13 cellular contexts compared by ENCODE assay signal in the genomic region with DNA sequence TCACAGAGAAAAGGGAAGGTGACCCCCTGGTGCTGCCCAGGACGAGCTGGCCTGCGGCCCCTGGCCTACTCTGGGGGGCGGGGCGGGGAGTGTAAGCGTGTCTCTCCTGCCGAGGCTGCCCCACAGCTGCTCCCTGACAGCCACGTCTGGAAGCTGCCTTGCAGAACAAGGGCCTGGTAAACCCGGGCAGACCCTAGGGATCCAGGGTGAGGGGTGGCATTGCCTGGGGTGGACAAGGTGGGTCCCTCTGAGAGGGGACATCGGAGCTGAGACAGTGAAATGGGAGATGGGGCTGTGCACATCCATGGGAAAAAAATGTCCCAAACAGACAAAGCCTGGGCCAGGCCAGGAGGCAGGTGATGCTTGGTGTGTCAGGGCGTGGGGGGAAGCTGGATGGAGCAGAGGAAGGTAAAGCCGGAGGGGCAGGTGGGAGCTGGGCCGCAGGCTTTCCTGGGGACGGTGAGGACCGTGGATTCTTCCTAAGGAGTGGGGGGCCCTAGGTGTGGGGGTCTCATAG.
"Had no signal": no experiment of that assay in that cellular context is flagged by ENCODE, and none has a peak within 500 bp of the region (broad histone marks: within the 10 kb centered on the region; RNA-seq: fewer than 3 reads in every experiment).

No MANE protein-coding gene starts in this region.

- H3K27ac ChIP-seq: epithelial cell of prostate, gastrocnemius medialis, prostate gland, thoracic aorta had no signal

- H3K9me3 ChIP-seq: gastrocnemius medialis, heart right ventricle, prostate gland, thoracic aorta had no signal

- DNase-seq: activated CD4-positive, alpha-beta T cell treated with anti-CD3 and anti-CD28 coated beads for 4 hours; activated T-cell treated with anti-CD3 and anti-CD28 coated beads, Interleukin-2, amount 50 U/mL, for 4 hours; central memory CD4-positive, alpha-beta T cell; cortex of kidney; effector memory CD8-positive, alpha-beta T cell; gastrocnemius medialis; heart right ventricle; midbrain; stimulated activated CD4-positive, alpha-beta T cell treated with anti-CD3 and anti-CD28 coated beads, Interleukin-2, amount 100 ng/mL, for 48 hours; T-helper 9 cell had no signal

- ATAC-seq: activated T-cell treated with anti-CD3 and anti-CD28 coated beads, Interleukin-2, amount 50 U/mL, for 4 hours; effector memory CD8-positive, alpha-beta T cell; gastrocnemius medialis; heart right ventricle had no signal

- H3K4me1 ChIP-seq: prostate gland had no signal

- H3K27me3 ChIP-seq: gastrocnemius medialis had no signal

- H3K4me3 ChIP-seq: gastrocnemius medialis, heart right ventricle, prostate gland, thoracic aorta had no signal

- H3K36me3 ChIP-seq: gastrocnemius medialis, heart right ventricle, prostate gland, thoracic aorta had no signal
